ENCODE assay signal across 19 cellular contexts in the genomic region with DNA sequence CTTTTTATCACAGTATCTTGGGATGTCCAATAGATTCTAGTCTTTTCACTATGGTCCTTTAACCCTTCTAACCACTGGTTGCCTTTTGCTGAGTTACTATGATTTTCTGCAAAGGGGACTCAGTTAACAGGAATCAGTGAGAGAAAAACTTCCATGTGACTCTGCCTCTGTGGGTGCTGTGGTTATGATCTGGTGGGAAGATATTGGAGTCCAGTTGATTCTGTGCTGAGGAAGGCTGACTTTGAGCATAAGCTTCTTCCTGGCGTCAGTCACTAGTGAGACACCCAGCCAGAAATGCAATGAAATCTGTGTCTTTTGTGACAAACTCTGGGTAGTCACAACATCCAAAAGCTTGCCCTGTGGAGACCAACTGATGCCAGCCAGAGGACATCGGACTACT.
"Had no signal": no experiment of that assay in that cellular context is flagged by ENCODE, and none has a peak within 500 bp of the region (broad histone marks: within the 10 kb centered on the region; RNA-seq: fewer than 3 reads in every experiment).

No MANE protein-coding gene starts in this region.

- H3K4me1 ChIP-seq: upper lobe of left lung had no signal

- H3K4me3 ChIP-seq: adrenal gland, ascending aorta, heart right ventricle, upper lobe of left lung had no signal

- H3K27me3 ChIP-seq: adrenal gland, ascending aorta, heart right ventricle, upper lobe of left lung had no signal

- H3K36me3 ChIP-seq: adrenal gland, ascending aorta, heart right ventricle, upper lobe of left lung had no signal

- H3K9me3 ChIP-seq: adrenal gland, ascending aorta, heart right ventricle, upper lobe of left lung had no signal

- ATAC-seq: heart right ventricle, left colon, sciatic nerve, T-cell had no signal

- H3K27ac ChIP-seq: adrenal gland, ascending aorta, epithelial cell of prostate, heart right ventricle, upper lobe of left lung had no signal

- DNase-seq: activated CD8-positive, alpha-beta memory T cell treated with anti-CD3 and anti-CD28 coated beads for 24 hours; activated CD8-positive, alpha-beta memory T cell treated with anti-CD3 and anti-CD28 coated beads, Interleukin-2, amount 50 U/mL, for 4 hours; activated naive CD4-positive, alpha-beta T cell; activated T-cell treated with anti-CD3 and anti-CD28 coated beads, Interleukin-2, amount 50 U/mL, for 24 hours; adrenal gland; cerebellar nuclear complex; cortex of kidney; endodermal cell; heart right ventricle; islet precursor cell; left colon; nucleus accumbens; stimulated activated CD4-positive, alpha-beta T cell treated with anti-CD3 and anti-CD28 coated beads, Interleukin-4, amount 100 ng/mL, for 1 hour; stimulated activated naive CD4-positive, alpha-beta T cell treated with Interleukin-2 at 50 U/mL for 16 hours; T-cell; upper lobe of left lung had no signal
